In the genomic region with DNA sequence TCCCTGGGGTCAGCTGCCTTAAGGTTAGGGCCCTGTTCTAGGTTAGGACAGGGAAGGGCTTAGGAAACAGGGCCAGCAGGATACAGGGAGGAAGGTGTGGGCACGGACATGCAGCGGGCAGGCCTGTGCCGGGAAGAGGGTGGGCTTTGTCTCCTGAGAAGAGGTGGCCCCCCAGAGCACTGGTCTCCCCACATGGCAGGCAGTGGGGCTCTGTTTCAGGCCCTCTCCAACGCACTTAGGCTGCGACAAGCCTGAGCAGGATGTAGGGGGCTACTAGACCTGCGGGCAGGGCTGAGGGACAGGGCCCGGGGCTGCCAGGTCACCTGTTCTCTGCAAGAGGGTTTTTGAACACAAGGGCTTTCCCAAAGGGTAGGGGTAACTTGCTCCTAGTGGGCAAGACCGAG, we compare ENCODE assay signal across 12 cellular contexts. TPM values are rescaled to one million over a fixed set of nuclear protein-coding genes. Genes with fewer than 3 reads are reported as not detected.
DNase-seq lines count a peak whose midpoint lies in the region; ATAC-seq lines count a peak whose summit lies in the region.
"Had no signal": no experiment of that assay in that cellular context is flagged by ENCODE, and none has a peak within 500 bp of the region (broad histone marks: within the 10 kb centered on the region; RNA-seq: fewer than 3 reads in every experiment).

No MANE protein-coding gene starts in this region.

- H3K27ac Mint-ChIP-seq in activated CD4-positive, alpha-beta T cell treated with anti-CD3 and anti-CD28 coated beads, Interleukin-2, amount 10 ng/mL, durations not matched to agents 7 days and 5 days, result peak overlapping the region; percentile 90
- peak overlapping the region; percentile 96 to 98 for H3K27ac Mint-ChIP-seq in T-cell

- H3K9me3 ChIP-seq in right cardiac atrium (ENCODE audit: control insufficient read depth, low read length), result no peaks in the 10 kb centered on the region

- ATAC-seq in T-cell (replicated peaks in 1 of 4) (no peak), right cardiac atrium (no peak), sciatic nerve (no peak)

- H3K4me3 ChIP-seq in right cardiac atrium (ENCODE audit: low read length), result no peak overlapping the region
- H3K4me3 ChIP-seq: GM23248 had no signal

- POLR2A ChIA-PET in activated CD4-positive, alpha-beta T cell treated with anti-CD3 and anti-CD28 coated beads, Interleukin-2, amount 10 ng/mL, durations not matched to agents 7 days and 5 days (lab: Charles Lee), result no interaction called here
- POLR2A ChIA-PET in T-cell (lab: Charles Lee), result interaction anchor here in 1 of 2 donors (1.1 to 1.9 kb wide), 3 partner anchors 12 to 34 kb away, joined by 4 to 8 read pairs (median 7); a partner anchor contains a TSS

- H3K4me1 ChIP-seq in right cardiac atrium (ENCODE audit: control insufficient read depth, insufficient read depth, low read length), result peaks cover 65% of the 10 kb centered on the region

- no peaks in the 10 kb centered on the region for H3K27me3 ChIP-seq in right cardiac atrium (ENCODE audit: control insufficient read depth, insufficient read depth)

- WGBS in right cardiac atrium, result 82% methylated on average over 8 of the region's 8 CpGs

- H3K4me1 Mint-ChIP-seq in activated CD4-positive, alpha-beta T cell treated with anti-CD3 and anti-CD28 coated beads, Interleukin-2, amount 10 ng/mL, durations not matched to agents 7 days and 5 days, result peaks cover 99% of the 10 kb centered on the region
- H3K4me1 Mint-ChIP-seq in T-cell, result peaks cover 97 to 100% (median 99%) of the 10 kb centered on the region in 3 donors

- CTCF ChIA-PET in activated CD4-positive, alpha-beta T cell treated with anti-CD3 and anti-CD28 coated beads, Interleukin-2, amount 10 ng/mL, durations not matched to agents 7 days and 5 days (lab: Charles Lee), result interaction anchor here (0.6 to 5.3 kb wide), 5 partner anchors 12 to 160 kb away, joined by 3 to 39 read pairs (median 4); no protein-coding TSS in a partner anchor
- CTCF ChIA-PET in T-cell (lab: Charles Lee), result interaction anchor here (1.2 to 3.1 kb wide), 5 partner anchors 13 to 129 kb away, joined by 3 to 21 read pairs (median 4); no protein-coding TSS in a partner anchor

- peak overlapping the region; percentile 51 for H3K4me3 Mint-ChIP-seq in activated CD4-positive, alpha-beta T cell treated with anti-CD3 and anti-CD28 coated beads, Interleukin-2, amount 10 ng/mL, durations not matched to agents 7 days and 5 days
- H3K4me3 Mint-ChIP-seq in T-cell, result peak overlapping the region; percentile 64 to 94 (median 65)

- no peaks in the 10 kb centered on the region for H3K9me3 Mint-ChIP-seq in activated CD4-positive, alpha-beta T cell treated with anti-CD3 and anti-CD28 coated beads, Interleukin-2, amount 10 ng/mL, durations not matched to agents 7 days and 5 days
- H3K9me3 Mint-ChIP-seq in T-cell, result no peaks in the 10 kb centered on the region

- H3K27ac ChIP-seq in right cardiac atrium (ENCODE audit: low read length) (peak overlapping the region; percentile 46), substantia nigra (ENCODE audit: low read depth, low read length, poor library complexity, severe bottlenecking) (peak overlapping the region; percentile 79)
- H3K27ac ChIP-seq: GM23248 had no signal

- H3K36me3 Mint-ChIP-seq in activated CD4-positive, alpha-beta T cell treated with anti-CD3 and anti-CD28 coated beads, Interleukin-2, amount 10 ng/mL, durations not matched to agents 7 days and 5 days (ENCODE audit: low read depth), result peaks cover 54% of the 10 kb centered on the region
- H3K36me3 Mint-ChIP-seq in T-cell, result peaks cover 28% of the 10 kb centered on the region

- intact Hi-C loops in right cardiac atrium (cut with DNase I) (loop anchor here in 1 of 4 donors (5.0 to 10.0 kb wide), 2 partner anchors 33 to 75 kb away; a partner anchor contains a TSS), sciatic nerve (cut with DNase I) (no loop called here)

- no peaks in the 10 kb centered on the region for H3K27me3 Mint-ChIP-seq in activated CD4-positive, alpha-beta T cell treated with anti-CD3 and anti-CD28 coated beads, Interleukin-2, amount 10 ng/mL, durations not matched to agents 7 days and 5 days
- no peaks in the 10 kb centered on the region for H3K27me3 Mint-ChIP-seq in T-cell

- DNase-seq in activated CD4-positive, alpha-beta T cell treated with anti-CD3 and anti-CD28 coated beads, Interleukin-2, amount 10 ng/mL, durations not matched to agents 7 days and 5 days, result no peak
- DNase-seq in activated CD4-positive, alpha-beta T cell treated with anti-CD3 and anti-CD28 coated beads for 1 hour, result no peak
- DNase-seq in T-cell (no peak), right cardiac atrium (peak in 2 of 3 donors; percentile 40 to 57), substantia nigra (lab: John Stamatoyannopoulos, UW) (no peak), sciatic nerve (ENCODE audit: low spot score) (no peak), NOMO-1 treated with DMSO at 0.1 percent for 48 hours (lab: John Stamatoyannopoulos, UW; ENCODE audit: unreplicated experiment) (no peak)
- no peak for DNase-seq in activated effector memory CD4-positive, alpha-beta T cell treated with anti-CD3 and anti-CD28 coated beads, Interleukin-2, amount 50 U/mL, for 16 hours
- DNase-seq: aorta, foreskin melanocyte, GM23248, T-helper 9 cell had no signal

RNA-seq across cellular contexts. Expression of a gene that starts 33.5 kb away (rescaled TPM):
- total RNA-seq in activated CD4-positive, alpha-beta T cell treated with anti-CD3 and anti-CD28 coated beads, Interleukin-2, amount 10 ng/mL, durations not matched to agents 7 days and 5 days, result 100 to 1,000 TPM; 235 to 264 TPM
- total RNA-seq in T-cell (100 to 1,000 TPM; 218 to 327 (median 288) TPM), right cardiac atrium (100 to 1,000 TPM in 2 of 4 donors, 10 to 100 TPM in 2; 42.3 to 108 (median 88.2) TPM), sciatic nerve (85.9 TPM)
- 52.7 TPM for polyA plus RNA-seq in right cardiac atrium

Comparison
In these comparisons a context has a peak if more than half of its experiments do, and no peak if none do; other contexts are left out.
1. DNase-seq: peak in right cardiac atrium (2 of 3); none in activated CD4-positive, alpha-beta T cell treated with anti-CD3 and anti-CD28 coated beads, Interleukin-2, amount 10 ng/mL, durations not matched to agents 7 days and 5 days (single experiment), activated CD4-positive, alpha-beta T cell treated with anti-CD3 and anti-CD28 coated beads for 1 hour (single experiment), T-cell (0 of 34), substantia nigra (0 of 49), sciatic nerve (single experiment), activated effector memory CD4-positive, alpha-beta T cell treated with anti-CD3 and anti-CD28 coated beads, Interleukin-2, amount 50 U/mL, for 16 hours (single experiment) and NOMO-1 treated with DMSO at 0.1 percent for 48 hours (single experiment).